In genomic region chr21:44816761-44817505, GRCh38 we compare ENCODE assay signal across 8 cellular contexts. TPM values are rescaled to one million over a fixed set of nuclear protein-coding genes. Genes with fewer than 3 reads are reported as not detected.
DNase-seq lines count a peak whose midpoint lies in the region; ATAC-seq and TF ChIP-seq lines count a peak whose summit lies in the region.

No MANE protein-coding gene starts in this region.

- ATAC-seq in GM18861 (IDR thresholded peaks at IDR 0.05; ENCODE audit: unreplicated experiment): peak; percentile 2
- ATAC-seq in RWPE2 (ENCODE audit: low read depth): no peak
- peak; percentile 19 for ATAC-seq in sciatic nerve
- no peak for ATAC-seq in HG03025 (IDR thresholded peaks at IDR 0.05; ENCODE audit: low FRiP score, unreplicated experiment)
- ATAC-seq in HG03565 (IDR thresholded peaks at IDR 0.05; ENCODE audit: unreplicated experiment): no peak

- H3K27ac ChIP-seq in RWPE2 (ENCODE audit: poor library complexity, severe bottlenecking): peak overlapping the region; percentile 58

- H3K4me3 ChIP-seq in RWPE2 (ENCODE audit: severe bottlenecking) (peak overlapping the region; percentile 77), fibroblast of the aortic adventitia (ENCODE audit: low read depth, low read length) (peak overlapping the region; percentile 80)

- no peaks in the 10 kb centered on the region for H3K27me3 ChIP-seq in RWPE2 (ENCODE audit: insufficient read depth, poor library complexity, severe bottlenecking)

- H3K36me3 ChIP-seq in RWPE2 (ENCODE audit: low read depth): peaks cover 20% of the 10 kb centered on the region

- intact Hi-C loops in sciatic nerve (cut with DNase I) (no loop called here), posterior vena cava (cut with DNase I) (no loop called here)

- peaks cover 5% of the 10 kb centered on the region for H3K9me3 ChIP-seq in RWPE2 (ENCODE audit: severe bottlenecking)

- TF ChIP-seq CTCF in RWPE2 (IDR thresholded peaks at IDR 0.05; ENCODE audit: poor library complexity, severe bottlenecking) (no peak), fibroblast of the aortic adventitia (IDR thresholded peaks at IDR 0.05; ENCODE audit: insufficient read depth, low read length) (no peak)

- DNase-seq in RWPE2 (ENCODE audit: low spot score) (no peak), fibroblast of the aortic adventitia (ENCODE audit: low read depth) (no peak), sciatic nerve (ENCODE audit: low spot score) (no peak), posterior vena cava (ENCODE audit: low spot score) (no peak), DMS114 treated with DMSO at 0.1 percent for 48 hours (lab: John Stamatoyannopoulos, UW; ENCODE audit: unreplicated experiment) (no peak)

- H3K4me1 ChIP-seq in RWPE2 (ENCODE audit: insufficient read depth, poor library complexity, severe bottlenecking): no peaks in the 10 kb centered on the region

RNA-seq across cellular contexts. Expression of gene SUMO3, which starts 0.9 kb away (rescaled TPM):
- total RNA-seq in fibroblast of the aortic adventitia (ENCODE audit: low replicate concordance) (43.2 and 130 TPM in 2 replicates), sciatic nerve (65.5 TPM), posterior vena cava (10 to 100 TPM; 53.5 to 58.3 TPM)

RNA-seq across cellular contexts. Expression of gene UBE2G2, which starts 15.3 kb away (rescaled TPM):
- total RNA-seq in fibroblast of the aortic adventitia (ENCODE audit: low replicate concordance): 64.2 and 96.3 TPM in 2 replicates
- 78.0 TPM for total RNA-seq in sciatic nerve
- total RNA-seq in posterior vena cava: 10 to 100 TPM; 72.6 to 75.6 TPM

RNA-seq across cellular contexts. Expression of gene PTTG1IP, which starts 56.6 kb away (rescaled TPM):
- total RNA-seq in fibroblast of the aortic adventitia (ENCODE audit: low replicate concordance): 226 and 233 TPM in 2 replicates
- 192 TPM for total RNA-seq in sciatic nerve
- total RNA-seq in posterior vena cava: 100 to 1,000 TPM; 202 to 246 TPM

Comparison
In these comparisons a context has a peak if more than half of its experiments do, and no peak if none do; other contexts are left out.
1. ATAC-seq: peak in GM18861 (single experiment) and sciatic nerve (single experiment); none in RWPE2 (single experiment), HG03025 (single experiment) and HG03565 (single experiment).